Comparison of ENCODE assay signal across 8 cellular contexts in genomic region chr12:98646165-98646764, GRCh38. TPM values are rescaled to one million over a fixed set of nuclear protein-coding genes. Genes with fewer than 3 reads are reported as not detected.
DNase-seq lines count a peak whose midpoint lies in the region; ATAC-seq and TF ChIP-seq lines count a peak whose summit lies in the region.

No MANE protein-coding gene starts in this region.

- CTCF ChIA-PET in activated CD4-positive, alpha-beta T cell treated with anti-CD3 and anti-CD28 coated beads for 36 hours (lab: Charles Lee), result interaction anchor here (0.6 to 1.6 kb wide), 4 partner anchors 8 to 248 kb away, joined by 3 to 6 read pairs (median 3); no protein-coding TSS in a partner anchor

- POLR2A ChIA-PET in activated CD4-positive, alpha-beta T cell treated with anti-CD3 and anti-CD28 coated beads for 36 hours (lab: Charles Lee), result interaction anchor here (1.4 kb wide), 1 partner anchor 52 kb away, joined by 9 read pairs; the partner anchor contains the start of gene SLC25A3

- H3K4me2 ChIP-seq in osteoblast (ENCODE audit: insufficient read depth, low read length), result peak overlapping the region; percentile 92

- peak overlapping the region; percentile 91 for H2AFZ ChIP-seq in osteoblast (ENCODE audit: low read length)

- peaks cover 12% of the 10 kb centered on the region for H3K36me3 Mint-ChIP-seq in activated CD4-positive, alpha-beta T cell treated with anti-CD3 and anti-CD28 coated beads for 36 hours (ENCODE audit: low read depth)

- peaks cover 14% of the 10 kb centered on the region for H3K4me1 Mint-ChIP-seq in activated CD4-positive, alpha-beta T cell treated with anti-CD3 and anti-CD28 coated beads for 36 hours

- peaks cover 1% of the 10 kb centered on the region for H4K20me1 ChIP-seq in osteoblast (ENCODE audit: insufficient read depth, low read length)

- peaks cover 22% of the 10 kb centered on the region for H3K36me3 ChIP-seq in osteoblast (ENCODE audit: insufficient read depth, low read length)

- peak overlapping the region; percentile 89 for H3K27ac ChIP-seq in osteoblast (ENCODE audit: low read depth, low read length)

- H3K27me3 Mint-ChIP-seq in activated CD4-positive, alpha-beta T cell treated with anti-CD3 and anti-CD28 coated beads for 36 hours, result no peaks in the 10 kb centered on the region

- peak; percentile 10 for DNase-seq in activated CD4-positive, alpha-beta T cell treated with anti-CD3 and anti-CD28 coated beads for 36 hours
- no peak for DNase-seq in activated CD4-positive, alpha-beta T cell treated with anti-CD3 and anti-CD28 coated beads for 4 hours
- DNase-seq in RKO (ENCODE audit: low spot score) (peak; percentile 74), epithelial cell of proximal tubule (ENCODE audit: low read depth) (no peak), osteoblast (ENCODE audit: insufficient read length, low spot score, missing footprints) (no peak), NCI-H526 treated with DMSO at 0.1 percent for 48 hours (lab: John Stamatoyannopoulos, UW) (no peak)

- peaks cover 11% of the 10 kb centered on the region for H3K4me1 ChIP-seq in osteoblast (ENCODE audit: insufficient read depth, low read length)

- no peaks in the 10 kb centered on the region for H3K9me3 Mint-ChIP-seq in activated CD4-positive, alpha-beta T cell treated with anti-CD3 and anti-CD28 coated beads for 36 hours (ENCODE audit: low read depth)

- H3K9me3 ChIP-seq in osteoblast (ENCODE audit: low read depth, low read length), result no peaks in the 10 kb centered on the region

- H3K27ac Mint-ChIP-seq in activated CD4-positive, alpha-beta T cell treated with anti-CD3 and anti-CD28 coated beads for 36 hours, result peak overlapping the region; percentile 87

- peaks cover 79% of the 10 kb centered on the region for H3K79me2 ChIP-seq in osteoblast (ENCODE audit: insufficient read depth, low read length)

- peak; percentile 28 for TF ChIP-seq CTCF in epithelial cell of proximal tubule (conservative IDR thresholded peaks at IDR 0.05; ENCODE audit: low read depth, low read length)
- TF ChIP-seq CTCF in osteoblast (IDR thresholded peaks at IDR 0.05; ENCODE audit: extremely low read depth, low read depth, low read length), result peak; percentile 28

- intact Hi-C loops in activated CD4-positive, alpha-beta T cell treated with anti-CD3 and anti-CD28 coated beads for 36 hours (cut with DNase I, micrococcal nuclease), result loop anchor here in 1 of 2 experiments (1.0 to 5.0 kb wide), 2 partner anchors 10 to 96 kb away; no protein-coding TSS in a partner anchor

- peak overlapping the region; percentile 91 for H3K4me3 Mint-ChIP-seq in activated CD4-positive, alpha-beta T cell treated with anti-CD3 and anti-CD28 coated beads for 36 hours

- no peaks in the 10 kb centered on the region for H3K27me3 ChIP-seq in osteoblast (ENCODE audit: insufficient read depth, low read length)

- ATAC-seq in activated CD4-positive, alpha-beta T cell treated with anti-CD3 and anti-CD28 coated beads for 36 hours, result no peak
- ATAC-seq in GM19328 (IDR thresholded peaks at IDR 0.05; ENCODE audit: unreplicated experiment), result no peak
- no peak for ATAC-seq in HG03135 (IDR thresholded peaks at IDR 0.05; ENCODE audit: unreplicated experiment)

- H3K4me3 ChIP-seq in epithelial cell of proximal tubule (ENCODE audit: low read depth, low read length) (peak overlapping the region; percentile 89), osteoblast (ENCODE audit: insufficient read depth, low read length) (peak overlapping the region; percentile 95)

RNA-seq across cellular contexts. Expression of gene APAF1, which starts 1.2 kb away (rescaled TPM):
- total RNA-seq in activated CD4-positive, alpha-beta T cell treated with anti-CD3 and anti-CD28 coated beads for 36 hours, result 10 to 100 TPM; 16.5 to 17.4 TPM
- 13.9 and 16.6 TPM in 2 replicates for total RNA-seq in epithelial cell of proximal tubule
- 15.2 and 21.8 TPM in 2 replicates for total RNA-seq in osteoblast

RNA-seq across cellular contexts. Expression of gene IKBIP, which starts 1.7 kb away (rescaled TPM):
- total RNA-seq in activated CD4-positive, alpha-beta T cell treated with anti-CD3 and anti-CD28 coated beads for 36 hours, result 10 to 100 TPM; 20.1 to 27.0 TPM
- 48.3 and 48.7 TPM in 2 replicates for total RNA-seq in epithelial cell of proximal tubule
- 47.4 and 57.8 TPM in 2 replicates for total RNA-seq in osteoblast

RNA-seq across cellular contexts. Expression of gene SLC25A3, which starts 52.8 kb away (rescaled TPM):
- 100 to 1,000 TPM; 426 to 591 TPM for total RNA-seq in activated CD4-positive, alpha-beta T cell treated with anti-CD3 and anti-CD28 coated beads for 36 hours
- total RNA-seq in epithelial cell of proximal tubule (671 and 903 TPM in 2 replicates), osteoblast (682 and 771 TPM in 2 replicates)

Comparison
In these comparisons a context has a peak if more than half of its experiments do, and no peak if none do; other contexts are left out.
1. DNase-seq: peak in activated CD4-positive, alpha-beta T cell treated with anti-CD3 and anti-CD28 coated beads for 36 hours (single experiment) and RKO (single experiment); none in activated CD4-positive, alpha-beta T cell treated with anti-CD3 and anti-CD28 coated beads for 4 hours (0 of 2), epithelial cell of proximal tubule (single experiment), osteoblast (single experiment) and NCI-H526 treated with DMSO at 0.1 percent for 48 hours (single experiment).